8 cellular contexts compared by ENCODE assay signal in the genomic region with DNA sequence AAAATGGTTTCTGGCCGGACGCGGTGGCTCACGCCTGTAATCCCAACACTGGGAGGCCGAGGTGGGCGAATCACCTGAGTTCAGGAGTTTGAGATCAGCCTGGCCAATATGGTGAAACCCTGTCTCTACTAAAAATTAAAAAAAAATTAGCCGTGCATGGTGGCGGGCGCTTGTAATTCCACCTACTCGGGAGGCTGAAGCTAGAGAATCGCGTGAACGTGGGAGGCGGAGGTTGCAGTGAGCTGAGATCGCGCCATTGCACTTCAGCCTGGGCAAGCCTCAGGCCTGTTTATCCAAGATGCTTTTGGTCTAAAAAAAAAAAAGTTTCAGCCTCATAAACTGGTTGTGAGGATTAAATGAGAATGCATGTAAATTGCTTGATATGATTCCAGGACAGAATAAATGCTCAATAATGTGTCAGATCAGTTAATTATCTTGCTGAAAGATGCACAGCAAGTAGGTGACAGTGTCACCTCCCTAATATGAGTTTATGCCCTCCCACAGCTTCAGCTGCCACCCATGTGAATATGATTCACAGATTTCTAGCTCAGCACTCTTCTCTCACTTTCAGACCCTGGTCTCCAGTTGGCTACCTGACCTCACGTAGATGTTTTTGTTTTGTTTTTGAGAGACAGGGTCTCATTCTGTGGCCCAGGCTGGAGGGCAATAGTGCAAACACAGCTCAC. TPM values are rescaled to one million over a fixed set of nuclear protein-coding genes. Genes with fewer than 3 reads are reported as not detected.
DNase-seq lines count a peak whose midpoint lies in the region; ATAC-seq and TF ChIP-seq lines count a peak whose summit lies in the region.

No MANE protein-coding gene starts in this region.

- H3K4me3 Mint-ChIP-seq in activated T-helper 1 cell treated with anti-CD3 and anti-CD28 coated beads, Interleukin-12 subunit alpha, Interleukin-12 subunit beta, Interleukin-2, Interleukin-4 antibody, amounts not matched to agents 30 ng/mL and 10 ng/mL and 1 ng/mL, durations not matched to agents 14 hours and 24 hours and 36 hours: peak overlapping the region; percentile 72

- intact Hi-C loops in activated T-helper 1 cell treated with anti-CD3 and anti-CD28 coated beads, Interleukin-12 subunit alpha, Interleukin-12 subunit beta, Interleukin-2, Interleukin-4 antibody, amounts not matched to agents 30 ng/mL and 10 ng/mL and 1 ng/mL, durations not matched to agents 14 hours and 24 hours and 36 hours (cut with micrococcal nuclease): no loop called here
- intact Hi-C loops in upper lobe of right lung (cut with DNase I) (no loop called here), body of pancreas (cut with DNase I) (no loop called here)

- H3K36me3 Mint-ChIP-seq in activated T-helper 1 cell treated with anti-CD3 and anti-CD28 coated beads, Interleukin-12 subunit alpha, Interleukin-12 subunit beta, Interleukin-2, Interleukin-4 antibody, amounts not matched to agents 30 ng/mL and 10 ng/mL and 1 ng/mL, durations not matched to agents 14 hours and 24 hours and 36 hours (ENCODE audit: low read depth): peaks cover 28% of the 10 kb centered on the region

- no peaks in the 10 kb centered on the region for H3K9me3 Mint-ChIP-seq in activated T-helper 1 cell treated with anti-CD3 and anti-CD28 coated beads, Interleukin-12 subunit alpha, Interleukin-12 subunit beta, Interleukin-2, Interleukin-4 antibody, amounts not matched to agents 30 ng/mL and 10 ng/mL and 1 ng/mL, durations not matched to agents 14 hours and 24 hours and 36 hours

- H3K9me3 ChIP-seq in upper lobe of right lung: no peaks in the 10 kb centered on the region
- no peaks in the 10 kb centered on the region for H3K9me3 ChIP-seq in body of pancreas

- H3K4me1 ChIP-seq in upper lobe of right lung (peaks cover 16% of the 10 kb centered on the region), body of pancreas (peaks cover 13% of the 10 kb centered on the region)

- H3K27ac ChIP-seq in upper lobe of right lung (no peak overlapping the region), body of pancreas (no peak overlapping the region)

- no peak for TF ChIP-seq POLR2A in body of pancreas (IDR thresholded peaks at IDR 0.05)

- H3K27ac Mint-ChIP-seq in activated T-helper 1 cell treated with anti-CD3 and anti-CD28 coated beads, Interleukin-12 subunit alpha, Interleukin-12 subunit beta, Interleukin-2, Interleukin-4 antibody, amounts not matched to agents 30 ng/mL and 10 ng/mL and 1 ng/mL, durations not matched to agents 14 hours and 24 hours and 36 hours: peak overlapping the region; percentile 11

- peaks cover 41% of the 10 kb centered on the region for H3K4me1 Mint-ChIP-seq in activated T-helper 1 cell treated with anti-CD3 and anti-CD28 coated beads, Interleukin-12 subunit alpha, Interleukin-12 subunit beta, Interleukin-2, Interleukin-4 antibody, amounts not matched to agents 30 ng/mL and 10 ng/mL and 1 ng/mL, durations not matched to agents 14 hours and 24 hours and 36 hours (ENCODE audit: low read depth)

- no peak for ATAC-seq in upper lobe of right lung
- ATAC-seq in body of pancreas: no peak
- no peak for ATAC-seq in HG03280 (IDR thresholded peaks at IDR 0.05; ENCODE audit: unreplicated experiment)

- H3K27me3 ChIP-seq in kidney epithelial cell (ENCODE audit: control insufficient read depth, insufficient read depth, low read length): no peaks in the 10 kb centered on the region
- H3K27me3 ChIP-seq in upper lobe of right lung: no peaks in the 10 kb centered on the region
- no peaks in the 10 kb centered on the region for H3K27me3 ChIP-seq in body of pancreas

- peak overlapping the region; percentile 79 for H3K4me3 ChIP-seq in kidney epithelial cell (ENCODE audit: low read depth, low read length)
- peak overlapping the region; percentile 82 for H3K4me3 ChIP-seq in upper lobe of right lung
- no peak overlapping the region for H3K4me3 ChIP-seq in body of pancreas

- peak; percentile 11 for DNase-seq in stimulated activated CD4-positive, alpha-beta T cell treated with anti-CD3 and anti-CD28 coated beads, Interleukin-1b, Interleukin-23, amount 100 ng/mL, for 48 hours
- no peak for DNase-seq in stimulated activated CD4-positive, alpha-beta T cell treated with anti-CD3 and anti-CD28 coated beads, Interleukin-12 subunit alpha, Interleukin-12 subunit beta, amount 100 ng/mL, for 4 hours
- no peak for DNase-seq in activated T-helper 1 cell treated with anti-CD3 and anti-CD28 coated beads, Interleukin-12 subunit alpha, Interleukin-12 subunit beta, Interleukin-2, Interleukin-4 antibody, amounts not matched to agents 30 ng/mL and 10 ng/mL and 1 ng/mL, durations not matched to agents 14 hours and 24 hours and 36 hours (ENCODE audit: low spot score)
- no peak for DNase-seq in kidney epithelial cell (ENCODE audit: low read depth)
- DNase-seq in upper lobe of right lung: no peak
- no peak for DNase-seq in NCI-H526 treated with DMSO at 0.1 percent for 48 hours (lab: John Stamatoyannopoulos, UW)
- no peak for DNase-seq in body of pancreas

- WGBS in body of pancreas, 2 donors: 43 to 52% methylated on average over 17 of the region's 17 CpGs

- H3K27me3 Mint-ChIP-seq in activated T-helper 1 cell treated with anti-CD3 and anti-CD28 coated beads, Interleukin-12 subunit alpha, Interleukin-12 subunit beta, Interleukin-2, Interleukin-4 antibody, amounts not matched to agents 30 ng/mL and 10 ng/mL and 1 ng/mL, durations not matched to agents 14 hours and 24 hours and 36 hours (ENCODE audit: insufficient read depth): no peaks in the 10 kb centered on the region

- no peak for TF ChIP-seq CTCF in kidney epithelial cell (IDR thresholded peaks at IDR 0.05; ENCODE audit: insufficient read depth, low read length, poor library complexity, severe bottlenecking)
- no peak for TF ChIP-seq CTCF in upper lobe of right lung (IDR thresholded peaks at IDR 0.05)
- TF ChIP-seq CTCF in body of pancreas (IDR thresholded peaks at IDR 0.05): no peak

- H3K36me3 ChIP-seq in kidney epithelial cell (ENCODE audit: control insufficient read depth, insufficient read depth, low read length): no peaks in the 10 kb centered on the region
- no peaks in the 10 kb centered on the region for H3K36me3 ChIP-seq in upper lobe of right lung
- H3K36me3 ChIP-seq in body of pancreas (replicated peaks in 1 of 2; ENCODE audit: insufficient read depth in 1 of 2, low read depth in 2 of 2): no peaks in the 10 kb centered on the region

RNA-seq across cellular contexts. Expression of a gene that starts 1.1 kb away (rescaled TPM):
- 57.9 and 74.2 TPM in 2 replicates for total RNA-seq in activated T-helper 1 cell treated with anti-CD3 and anti-CD28 coated beads, Interleukin-12 subunit alpha, Interleukin-12 subunit beta, Interleukin-2, Interleukin-4 antibody, amounts not matched to agents 30 ng/mL and 10 ng/mL and 1 ng/mL, durations not matched to agents 14 hours and 24 hours and 36 hours
- total RNA-seq in kidney epithelial cell: 18.2 and 31.5 TPM in 2 replicates
- total RNA-seq in upper lobe of right lung: 31.5 TPM
- total RNA-seq in body of pancreas: 10 to 100 TPM; 25.4 to 30.3 TPM

RNA-seq across cellular contexts. Expression of a gene that starts 47.9 kb away (rescaled TPM):
- total RNA-seq in activated T-helper 1 cell treated with anti-CD3 and anti-CD28 coated beads, Interleukin-12 subunit alpha, Interleukin-12 subunit beta, Interleukin-2, Interleukin-4 antibody, amounts not matched to agents 30 ng/mL and 10 ng/mL and 1 ng/mL, durations not matched to agents 14 hours and 24 hours and 36 hours: 10.7 and 12.0 TPM in 2 replicates
- total RNA-seq in kidney epithelial cell (9.7 and 17.6 TPM in 2 replicates), upper lobe of right lung (10.9 TPM), body of pancreas (1 to 10 TPM; 4.6 to 5.4 TPM)

RNA-seq across cellular contexts. Expression of a gene that starts 48.2 kb away (rescaled TPM):
- total RNA-seq in activated T-helper 1 cell treated with anti-CD3 and anti-CD28 coated beads, Interleukin-12 subunit alpha, Interleukin-12 subunit beta, Interleukin-2, Interleukin-4 antibody, amounts not matched to agents 30 ng/mL and 10 ng/mL and 1 ng/mL, durations not matched to agents 14 hours and 24 hours and 36 hours: 11.8 and 14.0 TPM in 2 replicates
- 6.6 and 8.4 TPM in 2 replicates for total RNA-seq in kidney epithelial cell
- 7.1 TPM for total RNA-seq in upper lobe of right lung
- 10 to 100 TPM in 1 of 2 donors, 1 to 10 TPM in 1; 8.6 to 11.2 TPM for total RNA-seq in body of pancreas

Comparison
In these comparisons a context has a peak if more than half of its experiments do, and no peak if none do; other contexts are left out.
1. H3K4me3 ChIP-seq: peak in kidney epithelial cell (single experiment) and upper lobe of right lung (single experiment); none in body of pancreas (0 of 2).